In the genomic region with DNA sequence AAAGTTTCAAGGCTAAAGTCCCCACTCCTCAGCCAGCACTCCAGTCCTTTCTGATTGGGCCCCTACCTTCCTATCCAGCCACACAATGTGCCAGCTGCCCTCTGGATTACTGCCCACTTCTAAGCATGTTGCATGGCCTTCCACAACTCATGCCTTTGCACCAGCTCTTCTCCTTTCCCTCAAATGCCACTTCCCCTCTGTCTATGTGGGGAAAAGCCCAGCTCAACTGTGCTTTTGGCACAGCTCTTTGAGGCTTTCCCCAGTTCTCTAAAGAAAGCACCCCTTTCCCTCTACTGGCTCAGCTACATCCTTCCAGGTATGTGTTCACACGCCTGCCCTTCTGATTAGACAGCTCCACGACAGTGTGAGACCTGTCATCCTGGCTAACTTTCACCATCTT, we compare ENCODE assay signal across 21 cellular contexts. TPM values are rescaled to one million over a fixed set of nuclear protein-coding genes. Genes with fewer than 3 reads are reported as not detected.
A peak's percentile ranks its signal among the peaks of the same experiment; 100 is the strongest.
DNase-seq lines count a peak whose midpoint lies in the region; ATAC-seq and TF ChIP-seq lines count a peak whose summit lies in the region.
"Had no signal": no experiment of that assay in that cellular context is flagged by ENCODE, and none has a peak within 500 bp of the region (broad histone marks: within the 10 kb centered on the region; RNA-seq: fewer than 3 reads in every experiment).

No MANE protein-coding gene starts in this region.

- H3K4me1 ChIP-seq in heart left ventricle, result peaks cover 0 to 57% (median 12%) of the 10 kb centered on the region in 12 donors
- H3K4me1 ChIP-seq in gastrocnemius medialis, result peaks cover 55 to 57% of the 10 kb centered on the region in 2 donors
- H3K4me1 ChIP-seq: A549, body of pancreas, colonic mucosa, pancreas, suprapubic skin had no signal

- H3K4me3 Mint-ChIP-seq in activated CD8-positive, alpha-beta T cell treated with anti-CD3 and anti-CD28 coated beads, Interleukin-2, amount 10 ng/mL, durations not matched to agents 7 days and 5 days, result no peak overlapping the region
- no peak overlapping the region for H3K4me3 Mint-ChIP-seq in activated CD8-positive, alpha-beta T cell treated with anti-CD3 and anti-CD28 coated beads for 36 hours
- no peak overlapping the region for H3K4me3 Mint-ChIP-seq in stimulated activated memory B cell treated with anti-CD40 and anti-IgM and Interleukin-4, amounts not matched to agents 10 μg/mL and 1 μg/mL and 100 μg/mL, for 72 hours
- H3K4me3 Mint-ChIP-seq: memory B cell; naive thymus-derived CD4-positive, alpha-beta T cell had no signal

- peak overlapping the region; percentile 22 for H3K27ac Mint-ChIP-seq in activated CD8-positive, alpha-beta T cell treated with anti-CD3 and anti-CD28 coated beads, Interleukin-2, amount 10 ng/mL, durations not matched to agents 7 days and 5 days
- no peak overlapping the region for H3K27ac Mint-ChIP-seq in activated CD8-positive, alpha-beta T cell treated with anti-CD3 and anti-CD28 coated beads for 36 hours
- no peak overlapping the region for H3K27ac Mint-ChIP-seq in stimulated activated memory B cell treated with anti-CD40 and anti-IgM and Interleukin-4, amounts not matched to agents 10 μg/mL and 1 μg/mL and 100 μg/mL, for 72 hours
- H3K27ac Mint-ChIP-seq: memory B cell had no signal

- ATAC-seq in activated CD8-positive, alpha-beta T cell treated with anti-CD3 and anti-CD28 coated beads, Interleukin-2, amount 10 ng/mL, durations not matched to agents 7 days and 5 days, result no peak
- no peak for ATAC-seq in activated CD8-positive, alpha-beta T cell treated with anti-CD3 and anti-CD28 coated beads for 36 hours
- ATAC-seq in heart left ventricle (peak in 3 of 4 donors; percentile 48 to 55 (median 54)), gastrocnemius medialis (peak in 1 of 2 donors; percentile 5), SK-N-SH treated with all-trans-retinoic acid at 6 μM for 48 hours (no peak)
- ATAC-seq in stimulated activated memory B cell treated with anti-CD40 and anti-IgM and Interleukin-4, amounts not matched to agents 10 μg/mL and 1 μg/mL and 100 μg/mL, for 72 hours, result no peak
- ATAC-seq: A549; body of pancreas; naive thymus-derived CD4-positive, alpha-beta T cell; Panc1; sciatic nerve had no signal

- no peaks in the 10 kb centered on the region for H3K27me3 ChIP-seq in heart left ventricle
- no peaks in the 10 kb centered on the region for H3K27me3 ChIP-seq in gastrocnemius medialis
- H3K27me3 ChIP-seq: body of pancreas, colonic mucosa, pancreas, suprapubic skin had no signal

- 53 to 67% (median 63%) methylated on average over 2 of the region's 2 CpGs for WGBS in heart left ventricle, 4 donors

- POLR2A ChIA-PET in activated CD8-positive, alpha-beta T cell treated with anti-CD3 and anti-CD28 coated beads, Interleukin-2, amount 10 ng/mL, durations not matched to agents 7 days and 5 days (lab: Charles Lee), result no interaction called here
- POLR2A ChIA-PET in activated CD8-positive, alpha-beta T cell treated with anti-CD3 and anti-CD28 coated beads for 36 hours (lab: Charles Lee), result no interaction called here

- H3K4me3 ChIP-seq in heart left ventricle (no peak overlapping the region), gastrocnemius medialis (no peak overlapping the region)
- H3K4me3 ChIP-seq: A549, body of pancreas, colonic mucosa, pancreas, suprapubic skin had no signal

- H3K36me3 ChIP-seq in heart left ventricle (peaks cover 3 to 100% (median 99%) of the 10 kb centered on the region in 9 donors), gastrocnemius medialis (peaks cover 0 to 65% of the 10 kb centered on the region in 2 donors)

- H3K27ac ChIP-seq in heart left ventricle, result peak overlapping the region in 7 of 12 donors; percentile 2 to 89 (median 25)
- H3K27ac ChIP-seq in gastrocnemius medialis, result peak overlapping the region; percentile 96 to 98 (median 96)
- H3K27ac ChIP-seq: A549, body of pancreas, colonic mucosa, pancreas, suprapubic skin had no signal

- no peak for TF ChIP-seq CTCF in activated CD8-positive, alpha-beta T cell treated with anti-CD3 and anti-CD28 coated beads for 36 hours (IDR thresholded peaks at IDR 0.05)
- TF ChIP-seq CTCF in heart left ventricle (IDR thresholded peaks at IDR 0.05), result no peak
- no peak for TF ChIP-seq CTCF in gastrocnemius medialis (IDR thresholded peaks at IDR 0.05 in 4 of 5, conservative IDR thresholded peaks at IDR 0.05 in 1 of 5)

- in situ Hi-C loops in gastrocnemius medialis (cut with MboI; ENCODE audit: low sequenced_read_pairs in 4 of 4), result no loop called here

- TF ChIP-seq POLR2A in heart left ventricle (IDR thresholded peaks at IDR 0.05), result no peak
- TF ChIP-seq POLR2A in gastrocnemius medialis (IDR thresholded peaks at IDR 0.05), result no peak

- peaks cover 67% of the 10 kb centered on the region for H3K36me3 Mint-ChIP-seq in activated CD8-positive, alpha-beta T cell treated with anti-CD3 and anti-CD28 coated beads, Interleukin-2, amount 10 ng/mL, durations not matched to agents 7 days and 5 days (ENCODE audit: low read depth)
- H3K36me3 Mint-ChIP-seq in activated CD8-positive, alpha-beta T cell treated with anti-CD3 and anti-CD28 coated beads for 36 hours (ENCODE audit: low read depth), result peaks cover 41% of the 10 kb centered on the region
- peaks cover 73% of the 10 kb centered on the region for H3K36me3 Mint-ChIP-seq in stimulated activated memory B cell treated with anti-CD40 and anti-IgM and Interleukin-4, amounts not matched to agents 10 μg/mL and 1 μg/mL and 100 μg/mL, for 72 hours

- peaks cover 17% of the 10 kb centered on the region for H3K4me1 Mint-ChIP-seq in activated CD8-positive, alpha-beta T cell treated with anti-CD3 and anti-CD28 coated beads, Interleukin-2, amount 10 ng/mL, durations not matched to agents 7 days and 5 days (ENCODE audit: low read depth)
- peaks cover 4% of the 10 kb centered on the region for H3K4me1 Mint-ChIP-seq in activated CD8-positive, alpha-beta T cell treated with anti-CD3 and anti-CD28 coated beads for 36 hours (ENCODE audit: low read depth)
- H3K4me1 Mint-ChIP-seq in stimulated activated memory B cell treated with anti-CD40 and anti-IgM and Interleukin-4, amounts not matched to agents 10 μg/mL and 1 μg/mL and 100 μg/mL, for 72 hours, result no peaks in the 10 kb centered on the region

- H3K9me3 ChIP-seq in heart left ventricle (no peaks in the 10 kb centered on the region), gastrocnemius medialis (no peaks in the 10 kb centered on the region)
- H3K9me3 ChIP-seq: A549, body of pancreas, colonic mucosa, pancreas, suprapubic skin had no signal

- CTCF ChIA-PET in activated CD8-positive, alpha-beta T cell treated with anti-CD3 and anti-CD28 coated beads, Interleukin-2, amount 10 ng/mL, durations not matched to agents 7 days and 5 days (lab: Charles Lee), result interaction anchor here (2.9 kb wide), 1 partner anchor 15 kb away, joined by 11 read pairs; no protein-coding TSS in a partner anchor
- CTCF ChIA-PET in activated CD8-positive, alpha-beta T cell treated with anti-CD3 and anti-CD28 coated beads for 36 hours (lab: Charles Lee), result no interaction called here

- DNase-seq in activated CD8-positive, alpha-beta T cell treated with anti-CD3 and anti-CD28 coated beads, Interleukin-2, amount 10 ng/mL, durations not matched to agents 7 days and 5 days, result no peak
- no peak for DNase-seq in activated CD8-positive, alpha-beta T cell treated with anti-CD3 and anti-CD28 coated beads for 36 hours
- DNase-seq in NCI-H69 (lab: John Stamatoyannopoulos, UW), result peak; percentile 17
- DNase-seq in heart left ventricle, result peak in 1 of 5 donors; percentile 41
- peak in 1 of 2 donors; percentile 59 for DNase-seq in gastrocnemius medialis
- no peak for DNase-seq in KG1 (lab: John Stamatoyannopoulos, UW)
- DNase-seq: body of pancreas; colonic mucosa; naive thymus-derived CD4-positive, alpha-beta T cell; NCI-H2081 treated with DMSO at 0.1 percent for 48 hours; NCI-H446; NK-92 treated with Interleukin-12 subunit alpha and Interleukin-12 subunit beta, amount 100 ng/mL, for 24 hours; pancreas; T-helper 9 cell had no signal

- H3K27me3 Mint-ChIP-seq in activated CD8-positive, alpha-beta T cell treated with anti-CD3 and anti-CD28 coated beads, Interleukin-2, amount 10 ng/mL, durations not matched to agents 7 days and 5 days (ENCODE audit: low read depth), result no peaks in the 10 kb centered on the region
- H3K27me3 Mint-ChIP-seq in activated CD8-positive, alpha-beta T cell treated with anti-CD3 and anti-CD28 coated beads for 36 hours, result no peaks in the 10 kb centered on the region
- H3K27me3 Mint-ChIP-seq in stimulated activated memory B cell treated with anti-CD40 and anti-IgM and Interleukin-4, amounts not matched to agents 10 μg/mL and 1 μg/mL and 100 μg/mL, for 72 hours, result no peaks in the 10 kb centered on the region
- H3K27me3 Mint-ChIP-seq: memory B cell; naive thymus-derived CD4-positive, alpha-beta T cell had no signal

- intact Hi-C loops in activated CD8-positive, alpha-beta T cell treated with anti-CD3 and anti-CD28 coated beads for 36 hours (cut with micrococcal nuclease), result no loop called here
- intact Hi-C loops in heart left ventricle (cut with DNase I) (no loop called here), gastrocnemius medialis (cut with DNase I; ENCODE audit: low total_unique reads) (loop anchor here (1.0 to 2.0 kb wide), 3 partner anchors 14 to 49 kb away; no protein-coding TSS in a partner anchor)

- H3K9me3 Mint-ChIP-seq in activated CD8-positive, alpha-beta T cell treated with anti-CD3 and anti-CD28 coated beads, Interleukin-2, amount 10 ng/mL, durations not matched to agents 7 days and 5 days (ENCODE audit: insufficient read depth), result no peaks in the 10 kb centered on the region
- H3K9me3 Mint-ChIP-seq in activated CD8-positive, alpha-beta T cell treated with anti-CD3 and anti-CD28 coated beads for 36 hours, result no peaks in the 10 kb centered on the region
- no peaks in the 10 kb centered on the region for H3K9me3 Mint-ChIP-seq in stimulated activated memory B cell treated with anti-CD40 and anti-IgM and Interleukin-4, amounts not matched to agents 10 μg/mL and 1 μg/mL and 100 μg/mL, for 72 hours
- H3K9me3 Mint-ChIP-seq: memory B cell had no signal

RNA-seq across cellular contexts. Expression of a gene that starts 18.5 kb away (rescaled TPM):
- 10 to 100 TPM; 55.8 to 58.5 TPM for total RNA-seq in activated CD8-positive, alpha-beta T cell treated with anti-CD3 and anti-CD28 coated beads, Interleukin-2, amount 10 ng/mL, durations not matched to agents 7 days and 5 days
- total RNA-seq in activated CD8-positive, alpha-beta T cell treated with anti-CD3 and anti-CD28 coated beads for 36 hours, result 10 to 100 TPM; 55.9 to 58.6 TPM
- total RNA-seq in heart left ventricle (10 to 100 TPM; 48.1 to 76.4 (median 69.5) TPM), gastrocnemius medialis (100 to 1,000 TPM in 1 of 4 donors, 10 to 100 TPM in 3; 52.0 to 108 (median 67.8) TPM)
- 10 to 100 TPM; 53.2 to 80.3 TPM for polyA plus RNA-seq in heart left ventricle

RNA-seq across cellular contexts. Expression of a gene that starts 18.8 kb away (rescaled TPM):
- 10 to 100 TPM; 18.6 to 19.0 TPM for total RNA-seq in activated CD8-positive, alpha-beta T cell treated with anti-CD3 and anti-CD28 coated beads, Interleukin-2, amount 10 ng/mL, durations not matched to agents 7 days and 5 days
- 10 to 100 TPM in 1 of 2 experiments, 1 to 10 TPM in 1; 9.6 to 11.5 TPM for total RNA-seq in activated CD8-positive, alpha-beta T cell treated with anti-CD3 and anti-CD28 coated beads for 36 hours
- total RNA-seq in heart left ventricle (10 to 100 TPM in 8 of 9 donors, 1 to 10 TPM in 1; 9.7 to 26.3 (median 18.8) TPM), gastrocnemius medialis (10 to 100 TPM in 1 of 4 donors, 1 to 10 TPM in 3; 6.3 to 12.1 (median 7.7) TPM)
- 1 to 10 TPM; 5.8 to 9.1 TPM for polyA plus RNA-seq in heart left ventricle

Comparison
In these comparisons a context has a peak if more than half of its experiments do, and no peak if none do; other contexts are left out.
1. ATAC-seq: peak in heart left ventricle (3 of 4); none in activated CD8-positive, alpha-beta T cell treated with anti-CD3 and anti-CD28 coated beads, Interleukin-2, amount 10 ng/mL, durations not matched to agents 7 days and 5 days (single experiment), activated CD8-positive, alpha-beta T cell treated with anti-CD3 and anti-CD28 coated beads for 36 hours (single experiment), stimulated activated memory B cell treated with anti-CD40 and anti-IgM and Interleukin-4, amounts not matched to agents 10 μg/mL and 1 μg/mL and 100 μg/mL, for 72 hours (single experiment) and SK-N-SH treated with all-trans-retinoic acid at 6 μM for 48 hours (single experiment).